Comparison of ENCODE assay signal across 11 cellular contexts in the genomic region with DNA sequence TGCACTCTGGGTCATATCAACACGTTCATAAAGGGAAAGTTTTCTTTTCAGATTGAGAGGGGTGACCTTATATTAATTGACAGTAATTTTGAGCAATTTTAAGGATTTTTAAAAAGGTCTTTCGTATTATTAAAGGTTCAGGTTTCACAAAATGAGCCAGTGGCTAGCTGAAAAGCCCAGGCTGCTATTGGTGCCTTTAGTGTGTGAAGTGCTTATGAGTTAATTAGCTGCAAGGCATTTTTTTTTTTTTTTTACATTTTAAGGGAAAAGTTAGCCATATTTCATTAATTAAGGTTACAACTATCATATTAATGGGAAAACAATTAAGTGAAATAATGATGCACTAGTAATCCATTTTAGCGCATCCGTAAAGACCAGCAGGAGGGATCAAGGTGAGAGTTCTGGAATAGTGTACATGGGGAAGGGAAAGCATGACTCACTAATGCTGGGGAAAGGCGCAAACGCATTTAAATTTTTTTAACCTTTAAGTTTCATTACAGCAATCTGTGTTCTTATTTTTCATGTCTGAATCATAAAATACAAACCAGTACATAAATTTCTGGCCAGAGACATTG.
A peak's percentile ranks its signal among the peaks of the same experiment; 100 is the strongest.
DNase-seq lines count a peak whose midpoint lies in the region; ATAC-seq, FAIRE-seq and TF ChIP-seq lines count a peak whose summit lies in the region.
"Had no signal": no experiment of that assay in that cellular context is flagged by ENCODE, and none has a peak within 500 bp of the region (broad histone marks: within the 10 kb centered on the region; RNA-seq: fewer than 3 reads in every experiment).

No MANE protein-coding gene starts in this region.

- H3K9me3 ChIP-seq in liver (ENCODE audit: control insufficient read depth in 4 of 4, low read length in 3 of 4) (no peaks in the 10 kb centered on the region), HepG2 (ENCODE audit: low read length) (no peaks in the 10 kb centered on the region), uterus (no peaks in the 10 kb centered on the region)

- H3K4me1 ChIP-seq in liver (ENCODE audit: control insufficient read depth in 4 of 4, insufficient read depth in 4 of 4, low read length in 3 of 4): peaks cover 0 to 24% (median 16%) of the 10 kb centered on the region in 4 donors
- no peaks in the 10 kb centered on the region for H3K4me1 ChIP-seq in HepG2 (ENCODE audit: insufficient read depth, low read length)
- H3K4me1 ChIP-seq in uterus: no peaks in the 10 kb centered on the region

- intact Hi-C loops in HepG2 (cut with micrococcal nuclease; ENCODE audit: unreplicated experiment): no loop called here
- intact Hi-C loops in uterus (cut with DNase I; ENCODE audit: low total_unique reads): no loop called here

- peaks cover 3% of the 10 kb centered on the region for H3K36me3 Mint-ChIP-seq in chondrocyte (ENCODE audit: low read depth)

- DNase-seq in HepG2 (ENCODE audit: low spot score) (no peak), chondrocyte (ENCODE audit: low spot score) (no peak), NCI-H526 treated with DMSO at 0.1 percent for 48 hours (lab: John Stamatoyannopoulos, UW) (no peak), G401 (ENCODE audit: low spot score) (no peak), uterus (no peak)
- no peak for DNase-seq in activated CD4-positive, alpha-beta T cell treated with anti-CD3 and anti-CD28 coated beads for 1 hour
- DNase-seq: activated naive CD4-positive, alpha-beta T cell treated with anti-CD3 and anti-CD28 coated beads, Interleukin-2, amount 50 U/mL, for 16 hours; AML-193 had no signal

- peak overlapping the region; percentile 17 for H3K27ac Mint-ChIP-seq in chondrocyte (ENCODE audit: unreplicated experiment)

- POLR2A ChIA-PET in HepG2 (lab: Yijun Ruan, JAX): no interaction called here

- no peaks in the 10 kb centered on the region for H3K79me2 ChIP-seq in HepG2 (ENCODE audit: insufficient read depth, low read length)

- H4K20me1 ChIP-seq in HepG2 (ENCODE audit: insufficient read depth, low read length): no peaks in the 10 kb centered on the region

- H3K27me3 Mint-ChIP-seq in chondrocyte (ENCODE audit: low read depth): no peaks in the 10 kb centered on the region

- no TSS peak for BruUV-seq in HepG2 (replicated peaks; lab: Mats Ljungman, UMichigan)

- H3K4me3 ChIP-seq in liver (ENCODE audit: low read depth in 1 of 3, low read length in 3 of 3) (peak overlapping the region in 2 of 3 donors; percentile 45 to 49), HepG2 (replicated peaks in 1 of 3; ENCODE audit: insufficient read depth in 1 of 3, low read depth in 2 of 3, low read length in 3 of 3) (no peak overlapping the region), uterus (no peak overlapping the region)

- no peak overlapping the region for H2AFZ ChIP-seq in HepG2 (ENCODE audit: low read length)

- TF ChIP-seq RAD21 in liver (IDR thresholded peaks at IDR 0.05) (no peak), HepG2 (CRISPR knock-in tag; IDR thresholded peaks at IDR 0.05) (no peak)

- H3K36me3 ChIP-seq in liver (ENCODE audit: control insufficient read depth in 4 of 4, insufficient read depth in 3 of 4, low read depth in 1 of 4, low read length in 3 of 4) (no peaks in the 10 kb centered on the region), HepG2 (replicated peaks in 1 of 2; ENCODE audit: control insufficient read depth in 1 of 2, insufficient read depth in 2 of 2, low read length in 2 of 2) (no peaks in the 10 kb centered on the region), uterus (no peaks in the 10 kb centered on the region)

- CTCF ChIA-PET in HepG2 (lab: Yijun Ruan, JAX; ENCODE audit: low intra/inter-chr PET ratio, low total read pairs): no interaction called here

- peak overlapping the region; percentile 42 to 86 for H3K27ac ChIP-seq in liver (ENCODE audit: low read depth in 1 of 2, low read length in 2 of 2)
- no peak overlapping the region for H3K27ac ChIP-seq in HepG2 (ENCODE audit: extremely low read length, insufficient read depth, low read length)
- H3K27ac ChIP-seq in uterus: no peak overlapping the region
- H3K27ac ChIP-seq: HL-60 had no signal

- TF ChIP-seq EP300 in HepG2 (IDR thresholded peaks at IDR 0.05; ENCODE audit: low read depth in 2 of 2, low read length in 2 of 2) (no peak), HepG2 (CRISPR knock-in tag; IDR thresholded peaks at IDR 0.05; ENCODE audit: borderline replicate concordance) (no peak)

- ATAC-seq in HepG2 (no peak), HG03135 (IDR thresholded peaks at IDR 0.05; ENCODE audit: unreplicated experiment) (peak; percentile 25)

- TF ChIP-seq POLR2A in HepG2 (IDR thresholded peaks at IDR 0.05; ENCODE audit: insufficient read depth in 1 of 2, low read depth in 2 of 2, low read length in 2 of 2): no peak
- no peak for TF ChIP-seq POLR2A in uterus (IDR thresholded peaks at IDR 0.05)

- 65% methylated on average over 6 of the region's 6 CpGs for WGBS in liver
- WGBS in HepG2 (ENCODE audit: low lambda C conversion rate): 96% methylated on average over 6 of the region's 6 CpGs

- H3K9me3 Mint-ChIP-seq in chondrocyte (ENCODE audit: low read depth): no peaks in the 10 kb centered on the region

- TF ChIP-seq CTCF in liver (IDR thresholded peaks at IDR 0.05; ENCODE audit: low read depth, low read length, missing input control): no peak
- no peak for TF ChIP-seq CTCF in HepG2 (CRISPR knock-in tag; IDR thresholded peaks at IDR 0.05)
- TF ChIP-seq CTCF in chondrocyte (IDR thresholded peaks at IDR 0.05): no peak
- no peak for TF ChIP-seq CTCF in uterus (IDR thresholded peaks at IDR 0.05)

- H3K27me3 ChIP-seq in liver (ENCODE audit: control insufficient read depth in 4 of 4, insufficient read depth in 4 of 4, low read length in 3 of 4): no peaks in the 10 kb centered on the region
- H3K27me3 ChIP-seq in HepG2 (ENCODE audit: control insufficient read depth in 1 of 2, insufficient read depth in 2 of 2, low read length in 2 of 2): no peaks in the 10 kb centered on the region
- no peaks in the 10 kb centered on the region for H3K27me3 ChIP-seq in uterus

- H3K9ac ChIP-seq in liver (ENCODE audit: low read depth in 1 of 2, low read length in 2 of 2) (peak overlapping the region; percentile 21 to 48), HepG2 (ENCODE audit: insufficient read depth, low read depth, low read length) (no peak overlapping the region)

- peaks cover 32% of the 10 kb centered on the region for H3K4me1 Mint-ChIP-seq in chondrocyte (ENCODE audit: low read depth)

- no peak overlapping the region for H3K4me2 ChIP-seq in HepG2 (ENCODE audit: low read depth, low read length)

- no peak for FAIRE-seq in HepG2 (lab: Jason Lieb, UNC)

- H3K4me3 Mint-ChIP-seq in chondrocyte (ENCODE audit: unreplicated experiment): no peak overlapping the region

- in situ Hi-C loops in HepG2 (cut with HindIII; ENCODE audit: extremely low pct_ligation_motif_present, low pct_unique_long_range_greater_than_20kb): no loop called here
- in situ Hi-C loops in G401 (cut with HindIII; ENCODE audit: low sequenced_read_pairs): no loop called here

TF ChIP-seq in liver, 16 proteins besides CTCF, POLR2A, EP300 and RAD21:
- TF ChIP-seq, protein P1, sequence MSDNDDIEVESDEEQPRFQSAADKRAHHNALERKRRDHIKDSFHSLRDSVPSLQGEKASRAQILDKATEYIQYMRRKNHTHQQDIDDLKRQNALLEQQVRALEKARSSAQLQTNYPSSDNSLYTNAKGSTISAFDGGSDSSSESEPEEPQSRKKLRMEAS (IDR thresholded peaks at IDR 0.05): no peak
- peak in 1 of 2 donors; percentile 78 for TF ChIP-seq JUND (IDR thresholded peaks at IDR 0.05)
- TF ChIP-seq, protein P2, sequence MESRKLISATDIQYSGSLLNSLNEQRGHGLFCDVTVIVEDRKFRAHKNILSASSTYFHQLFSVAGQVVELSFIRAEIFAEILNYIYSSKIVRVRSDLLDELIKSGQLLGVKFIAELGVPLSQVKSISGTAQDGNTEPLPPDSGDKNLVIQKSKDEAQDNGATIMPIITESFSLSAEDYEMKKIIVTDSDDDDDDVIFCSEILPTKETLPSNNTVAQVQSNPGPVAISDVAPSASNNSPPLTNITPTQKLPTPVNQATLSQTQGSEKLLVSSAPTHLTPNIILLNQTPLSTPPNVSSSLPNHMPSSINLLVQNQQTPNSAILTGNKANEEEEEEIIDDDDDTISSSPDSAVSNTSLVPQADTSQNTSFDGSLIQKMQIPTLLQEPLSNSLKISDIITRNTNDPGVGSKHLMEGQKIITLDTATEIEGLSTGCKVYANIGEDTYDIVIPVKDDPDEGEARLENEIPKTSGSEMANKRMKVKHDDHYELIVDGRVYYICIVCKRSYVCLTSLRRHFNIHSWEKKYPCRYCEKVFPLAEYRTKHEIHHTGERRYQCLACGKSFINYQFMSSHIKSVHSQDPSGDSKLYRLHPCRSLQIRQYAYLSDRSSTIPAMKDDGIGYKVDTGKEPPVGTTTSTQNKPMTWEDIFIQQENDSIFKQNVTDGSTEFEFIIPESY (IDR thresholded peaks at IDR 0.05): peak; percentile 3

TF ChIP-seq in HepG2, 621 proteins besides CTCF, POLR2A, EP300 and RAD21 (continues in another document):
- TF ChIP-seq, protein P3, sequence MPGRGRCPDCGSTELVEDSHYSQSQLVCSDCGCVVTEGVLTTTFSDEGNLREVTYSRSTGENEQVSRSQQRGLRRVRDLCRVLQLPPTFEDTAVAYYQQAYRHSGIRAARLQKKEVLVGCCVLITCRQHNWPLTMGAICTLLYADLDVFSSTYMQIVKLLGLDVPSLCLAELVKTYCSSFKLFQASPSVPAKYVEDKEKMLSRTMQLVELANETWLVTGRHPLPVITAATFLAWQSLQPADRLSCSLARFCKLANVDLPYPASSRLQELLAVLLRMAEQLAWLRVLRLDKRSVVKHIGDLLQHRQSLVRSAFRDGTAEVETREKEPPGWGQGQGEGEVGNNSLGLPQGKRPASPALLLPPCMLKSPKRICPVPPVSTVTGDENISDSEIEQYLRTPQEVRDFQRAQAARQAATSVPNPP (CRISPR knock-in tag; IDR thresholded peaks at IDR 0.05): no peak
- no peak for TF ChIP-seq NCOA5 (CRISPR knock-in tag; IDR thresholded peaks at IDR 0.05)
- TF ChIP-seq ZFP36L1 (CRISPR knock-in tag; IDR thresholded peaks at IDR 0.05): no peak
- TF ChIP-seq ZNF703 (CRISPR knock-in tag; IDR thresholded peaks at IDR 0.05; ENCODE audit: borderline replicate concordance): no peak
- no peak for TF ChIP-seq ZNF431 (CRISPR knock-in tag; IDR thresholded peaks at IDR 0.05; ENCODE audit: borderline replicate concordance, low read depth)
- no peak for TF ChIP-seq ZBTB7B (CRISPR knock-in tag; IDR thresholded peaks at IDR 0.05)
- TF ChIP-seq, protein P4, sequence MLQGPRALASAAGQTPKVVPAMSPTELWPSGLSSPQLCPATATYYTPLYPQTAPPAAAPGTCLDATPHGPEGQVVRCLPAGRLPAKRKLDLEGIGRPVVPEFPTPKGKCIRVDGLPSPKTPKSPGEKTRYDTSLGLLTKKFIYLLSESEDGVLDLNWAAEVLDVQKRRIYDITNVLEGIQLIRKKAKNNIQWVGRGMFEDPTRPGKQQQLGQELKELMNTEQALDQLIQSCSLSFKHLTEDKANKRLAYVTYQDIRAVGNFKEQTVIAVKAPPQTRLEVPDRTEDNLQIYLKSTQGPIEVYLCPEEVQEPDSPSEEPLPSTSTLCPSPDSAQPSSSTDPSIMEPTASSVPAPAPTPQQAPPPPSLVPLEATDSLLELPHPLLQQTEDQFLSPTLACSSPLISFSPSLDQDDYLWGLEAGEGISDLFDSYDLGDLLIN (CRISPR knock-in tag; IDR thresholded peaks at IDR 0.05; ENCODE audit: borderline replicate concordance): no peak
- TF ChIP-seq ZNF670 (CRISPR knock-in tag; IDR thresholded peaks at IDR 0.05; ENCODE audit: borderline replicate concordance): no peak

Comparison
In these comparisons a context has a peak if more than half of its experiments do, and no peak if none do; other contexts are left out.
1. H3K27ac ChIP-seq: peak in liver (2 of 2); none in HepG2 (single experiment) and uterus (0 of 2).
2. H3K4me3 ChIP-seq: peak in liver (2 of 3); none in HepG2 (0 of 3) and uterus (0 of 2).